20 cellular contexts compared by ENCODE assay signal in the genomic region with DNA sequence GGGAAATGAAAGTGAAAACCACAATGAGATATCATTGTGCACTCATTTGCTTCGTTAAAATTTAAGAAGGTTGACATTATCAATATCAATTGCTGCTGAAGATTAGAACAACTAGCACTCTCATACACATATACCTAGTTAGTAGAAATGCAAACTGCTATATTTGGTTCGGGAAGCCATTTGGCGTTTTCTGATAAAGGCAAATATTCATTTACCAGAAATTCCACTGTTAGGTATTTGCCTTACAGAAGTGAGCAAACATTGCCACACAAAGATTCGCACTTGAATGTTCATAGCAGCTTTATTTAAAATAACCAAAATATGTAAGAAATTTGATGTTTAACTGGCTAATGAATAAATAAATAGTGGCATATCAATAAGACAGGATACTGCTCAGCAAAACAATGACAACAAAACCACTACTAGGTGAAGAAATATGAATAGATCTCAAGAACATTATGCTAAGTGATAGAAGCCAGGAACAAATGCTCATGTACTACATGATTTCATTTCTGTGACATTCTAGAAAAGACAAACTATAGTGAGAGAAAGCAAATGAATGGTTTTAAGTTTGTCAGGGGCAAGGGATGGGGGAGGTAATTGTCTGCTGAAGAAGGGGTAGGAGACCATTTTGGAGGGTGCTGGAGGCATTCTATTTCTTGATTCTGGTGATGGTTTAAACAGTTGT.
A peak's percentile ranks its signal among the peaks of the same experiment; 100 is the strongest.
DNase-seq lines count a peak whose midpoint lies in the region; ATAC-seq, FAIRE-seq and TF ChIP-seq lines count a peak whose summit lies in the region.
"Had no signal": no experiment of that assay in that cellular context is flagged by ENCODE, and none has a peak within 500 bp of the region (broad histone marks: within the 10 kb centered on the region; RNA-seq: fewer than 3 reads in every experiment).

No MANE protein-coding gene starts in this region.

- CTCF ChIA-PET in WTC11 (lab: Charles Lee), result no interaction called here

- no peak overlapping the region for H3K4me3 Mint-ChIP-seq in WTC11
- H3K4me3 Mint-ChIP-seq: CD8-positive, alpha-beta memory T cell had no signal

- H3K36me3 ChIP-seq in liver (ENCODE audit: control insufficient read depth in 4 of 4, insufficient read depth in 3 of 4, low read depth in 1 of 4, low read length in 3 of 4), result no peaks in the 10 kb centered on the region
- H3K36me3 ChIP-seq: BE2C, HAP-1 had no signal

- H3K27ac ChIP-seq in liver (ENCODE audit: low read depth in 1 of 2, low read length in 2 of 2), result no peak overlapping the region
- H3K27ac ChIP-seq: GM23248, KMS-11 had no signal

- no peak for TF ChIP-seq RAD21 in liver (IDR thresholded peaks at IDR 0.05)

- H3K4me1 ChIP-seq in liver (ENCODE audit: control insufficient read depth in 4 of 4, insufficient read depth in 4 of 4, low read length in 3 of 4), result peaks cover 0 to 7% (median 4%) of the 10 kb centered on the region in 4 donors
- H3K4me1 ChIP-seq: BE2C, HAP-1 had no signal

- no peak overlapping the region for H3K9ac ChIP-seq in liver (ENCODE audit: low read depth in 1 of 2, low read length in 2 of 2)
- H3K9ac ChIP-seq: GM23248, KMS-11 had no signal

- 0 out of 2 replicates have a peak, but pooled peaks cover 3% of the 10 kb centered on the region for H3K9me3 Mint-ChIP-seq in WTC11

- in situ Hi-C loops in G401 (cut with HindIII; ENCODE audit: low sequenced_read_pairs), result no loop called here

- H3K4me1 Mint-ChIP-seq in WTC11, result no peaks in the 10 kb centered on the region; the same call in 1 of the 2 replicates
- H3K4me1 Mint-ChIP-seq: CD4-positive, CD25-positive, alpha-beta regulatory T cell; CD8-positive, alpha-beta memory T cell had no signal

- ATAC-seq in HG02852 (IDR thresholded peaks at IDR 0.05; ENCODE audit: unreplicated experiment), result no peak
- no peak for ATAC-seq in WTC11

- H3K4me3 ChIP-seq in liver (ENCODE audit: low read depth in 1 of 3, low read length in 3 of 3), result no peak overlapping the region
- H3K4me3 ChIP-seq: GM23248, HAP-1 had no signal

- POLR2A ChIA-PET in WTC11 (lab: Charles Lee), result no interaction called here

- H3K27ac Mint-ChIP-seq in WTC11, result no peak overlapping the region
- H3K27ac Mint-ChIP-seq: CD4-positive, CD25-positive, alpha-beta regulatory T cell had no signal

- H3K36me3 Mint-ChIP-seq in WTC11, result no peaks in the 10 kb centered on the region
- H3K36me3 Mint-ChIP-seq: CD4-positive, CD25-positive, alpha-beta regulatory T cell; CD8-positive, alpha-beta memory T cell had no signal

- peak; percentile 49 for DNase-seq in DMS53 (lab: John Stamatoyannopoulos, UW)
- no peak for DNase-seq in G401 (ENCODE audit: low spot score)
- DNase-seq in kidney glomerular epithelial cell (lab: John Stamatoyannopoulos, UW), result no peak
- no peak for DNase-seq in WTC11 (ENCODE audit: low spot score)
- DNase-seq: BE2C; C1 segment of cervical spinal cord; CD4-positive, CD25-positive, alpha-beta regulatory T cell; CD8-positive, alpha-beta memory T cell; COR-L47; DMS153; DND-41; EL; GM23248 had no signal

- no peaks in the 10 kb centered on the region for H3K27me3 ChIP-seq in liver (ENCODE audit: control insufficient read depth in 4 of 4, insufficient read depth in 4 of 4, low read length in 3 of 4)
- H3K27me3 ChIP-seq: BE2C had no signal

- FAIRE-seq in islet of Langerhans (lab: Jason Lieb, UNC), result peak; percentile 85
- FAIRE-seq: G401.6, GM19239 had no signal

- no peak for TF ChIP-seq CTCF in liver (IDR thresholded peaks at IDR 0.05; ENCODE audit: low read depth, low read length, missing input control)
- no peak for TF ChIP-seq CTCF in WTC11 (IDR thresholded peaks at IDR 0.05)

- WGBS in liver, result 50% methylated on average over 4 of the region's 4 CpGs

- no peaks in the 10 kb centered on the region for H3K27me3 Mint-ChIP-seq in WTC11 (ENCODE audit: low read depth)
- H3K27me3 Mint-ChIP-seq: CD4-positive, CD25-positive, alpha-beta regulatory T cell; CD8-positive, alpha-beta memory T cell had no signal

- H3K9me3 ChIP-seq in liver (ENCODE audit: control insufficient read depth in 4 of 4, low read length in 3 of 4), result no peaks in the 10 kb centered on the region
- H3K9me3 ChIP-seq: BE2C, HAP-1 had no signal

TF ChIP-seq in liver, 16 proteins besides CTCF, POLR2A, EP300 and RAD21:
- TF ChIP-seq FOXA1 (IDR thresholded peaks at IDR 0.05) (no peak), YY1 (IDR thresholded peaks at IDR 0.05) (peak; percentile 75)

TF ChIP-seq in WTC11, 78 proteins besides CTCF, POLR2A, EP300 and RAD21:
- TF ChIP-seq, protein P1, sequence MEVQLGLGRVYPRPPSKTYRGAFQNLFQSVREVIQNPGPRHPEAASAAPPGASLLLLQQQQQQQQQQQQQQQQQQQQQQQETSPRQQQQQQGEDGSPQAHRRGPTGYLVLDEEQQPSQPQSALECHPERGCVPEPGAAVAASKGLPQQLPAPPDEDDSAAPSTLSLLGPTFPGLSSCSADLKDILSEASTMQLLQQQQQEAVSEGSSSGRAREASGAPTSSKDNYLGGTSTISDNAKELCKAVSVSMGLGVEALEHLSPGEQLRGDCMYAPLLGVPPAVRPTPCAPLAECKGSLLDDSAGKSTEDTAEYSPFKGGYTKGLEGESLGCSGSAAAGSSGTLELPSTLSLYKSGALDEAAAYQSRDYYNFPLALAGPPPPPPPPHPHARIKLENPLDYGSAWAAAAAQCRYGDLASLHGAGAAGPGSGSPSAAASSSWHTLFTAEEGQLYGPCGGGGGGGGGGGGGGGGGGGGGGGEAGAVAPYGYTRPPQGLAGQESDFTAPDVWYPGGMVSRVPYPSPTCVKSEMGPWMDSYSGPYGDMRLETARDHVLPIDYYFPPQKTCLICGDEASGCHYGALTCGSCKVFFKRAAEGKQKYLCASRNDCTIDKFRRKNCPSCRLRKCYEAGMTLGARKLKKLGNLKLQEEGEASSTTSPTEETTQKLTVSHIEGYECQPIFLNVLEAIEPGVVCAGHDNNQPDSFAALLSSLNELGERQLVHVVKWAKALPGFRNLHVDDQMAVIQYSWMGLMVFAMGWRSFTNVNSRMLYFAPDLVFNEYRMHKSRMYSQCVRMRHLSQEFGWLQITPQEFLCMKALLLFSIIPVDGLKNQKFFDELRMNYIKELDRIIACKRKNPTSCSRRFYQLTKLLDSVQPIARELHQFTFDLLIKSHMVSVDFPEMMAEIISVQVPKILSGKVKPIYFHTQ (CRISPR knock-in tag; IDR thresholded peaks at IDR 0.05), result no peak
- TF ChIP-seq PRRX2 (CRISPR knock-in tag; IDR thresholded peaks at IDR 0.05), result no peak
